ENCODE assay signal across 15 cellular contexts in the genomic region with DNA sequence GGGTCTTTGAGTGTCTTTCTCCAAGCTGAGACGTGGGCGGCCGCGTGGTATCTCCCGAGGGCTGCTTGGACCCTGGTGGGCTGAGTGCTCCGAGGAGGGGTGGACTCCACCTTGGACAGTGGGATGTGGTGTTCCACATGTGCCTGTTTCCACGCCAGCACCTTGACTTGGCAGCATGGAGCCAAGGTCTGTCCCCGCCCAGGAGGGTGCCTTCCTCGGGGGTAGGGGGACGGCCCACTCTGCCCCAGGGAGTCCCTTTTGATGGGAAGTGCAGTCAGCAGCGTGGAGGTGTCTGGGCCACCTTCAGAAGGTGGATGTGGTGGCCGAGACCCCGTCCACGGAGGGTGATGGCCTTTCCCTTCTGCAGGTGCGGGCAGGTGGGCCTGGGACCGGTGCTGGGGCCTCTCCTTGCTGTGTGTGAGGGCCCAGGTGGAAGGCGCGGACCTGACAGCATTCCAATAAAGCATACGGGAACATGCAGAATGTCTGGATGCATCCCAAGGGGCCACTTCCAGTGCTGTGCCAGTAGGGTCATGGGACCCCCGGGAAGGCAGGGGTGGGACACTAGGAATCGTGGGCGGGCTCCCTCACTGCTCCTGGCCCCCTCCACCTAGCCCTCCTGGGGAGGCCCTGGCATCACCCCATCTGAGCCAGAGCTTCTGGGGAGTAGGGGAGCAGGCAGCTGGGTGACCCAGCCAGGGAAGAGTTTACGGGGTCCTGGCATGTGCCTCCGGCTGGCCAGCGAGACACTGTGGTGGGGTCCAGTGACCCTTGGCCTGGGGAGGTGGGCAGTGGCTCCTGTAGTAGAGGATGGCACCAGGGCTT. TPM values are rescaled to one million over a fixed set of nuclear protein-coding genes. Genes with fewer than 3 reads are reported as not detected.
A peak's percentile ranks its signal among the peaks of the same experiment; 100 is the strongest.
DNase-seq lines count a peak whose midpoint lies in the region; ATAC-seq and TF ChIP-seq lines count a peak whose summit lies in the region.
"Had no signal": no experiment of that assay in that cellular context is flagged by ENCODE, and none has a peak within 500 bp of the region (broad histone marks: within the 10 kb centered on the region; RNA-seq: fewer than 3 reads in every experiment).

No MANE protein-coding gene starts in this region.

- H3K4me3 Mint-ChIP-seq in MCF 10A (ENCODE audit: unreplicated experiment) (no peak overlapping the region), natural killer cell (no peak overlapping the region)
- H3K4me3 Mint-ChIP-seq: H9 had no signal

- H3K9me3 Mint-ChIP-seq in MCF 10A (ENCODE audit: unreplicated experiment) = no peaks in the 10 kb centered on the region
- no peaks in the 10 kb centered on the region for H3K9me3 Mint-ChIP-seq in natural killer cell
- H3K9me3 Mint-ChIP-seq: H9 had no signal

- no peak overlapping the region for H3K27ac Mint-ChIP-seq in MCF 10A (ENCODE audit: low read depth, unreplicated experiment)
- H3K27ac Mint-ChIP-seq in natural killer cell = no peak overlapping the region
- H3K27ac Mint-ChIP-seq: H9 had no signal

- H3K4me3 ChIP-seq in breast epithelium (no peak overlapping the region), RWPE2 (ENCODE audit: severe bottlenecking) (no peak overlapping the region)

- TF ChIP-seq CTCF in MCF 10A (IDR thresholded peaks at IDR 0.05; ENCODE audit: unreplicated experiment) (no peak), breast epithelium (IDR thresholded peaks at IDR 0.05) (no peak), RWPE2 (IDR thresholded peaks at IDR 0.05; ENCODE audit: poor library complexity, severe bottlenecking) (no peak), natural killer cell (IDR thresholded peaks at IDR 0.05) (no peak)

- H3K4me1 ChIP-seq in breast epithelium = no peaks in the 10 kb centered on the region
- H3K4me1 ChIP-seq in RWPE2 (ENCODE audit: insufficient read depth, poor library complexity, severe bottlenecking) = no peaks in the 10 kb centered on the region

- H3K36me3 ChIP-seq in breast epithelium = no peaks in the 10 kb centered on the region
- peaks cover 42% of the 10 kb centered on the region for H3K36me3 ChIP-seq in RWPE2 (ENCODE audit: low read depth)

- TSS peak; percentile 42 for BruUV-seq in MCF 10A (replicated peaks; lab: Mats Ljungman, UMichigan)

- intact Hi-C loops in MCF 10A (cut with micrococcal nuclease) (no loop called here), breast epithelium (cut with DNase I; ENCODE audit: low total_unique reads) (no loop called here), left colon (cut with DNase I, micrococcal nuclease) (no loop called here), natural killer cell (cut with micrococcal nuclease) (no loop called here)

- no peak for DNase-seq in MCF 10A (ENCODE audit: unreplicated experiment)
- no peak for DNase-seq in breast epithelium (ENCODE audit: low spot score in 2 of 2)
- DNase-seq in RWPE2 (ENCODE audit: low spot score) = peak; percentile 81
- DNase-seq in left colon = no peak
- DNase-seq in H4 (ENCODE audit: low spot score) = no peak
- DNase-seq in natural killer cell = no peak
- DNase-seq: GDM1, H9, NCI-H1105 treated with DMSO at 0.1 percent for 48 hours, NCI-H1694, SIG-M5 had no signal

- peaks cover 0 to 19% of the 10 kb centered on the region in 2 donors for H3K27me3 ChIP-seq in breast epithelium
- H3K27me3 ChIP-seq in RWPE2 (ENCODE audit: insufficient read depth, poor library complexity, severe bottlenecking) = peaks cover 4% of the 10 kb centered on the region

- CTCF ChIA-PET in MCF 10A (lab: Yijun Ruan, JAX) = interaction anchor here (0.6 to 1.2 kb wide), 2 partner anchors 65 to 66 kb away, joined by 3 to 7 read pairs; no protein-coding TSS in a partner anchor

- POLR2A ChIA-PET in MCF 10A (lab: Yijun Ruan, JAX) = no interaction called here

- no peaks in the 10 kb centered on the region for H3K4me1 Mint-ChIP-seq in MCF 10A (ENCODE audit: insufficient read depth, unreplicated experiment)
- no peaks in the 10 kb centered on the region for H3K4me1 Mint-ChIP-seq in natural killer cell

- H3K36me3 Mint-ChIP-seq in MCF 10A (ENCODE audit: insufficient read depth, unreplicated experiment) = peaks cover 32% of the 10 kb centered on the region
- H3K36me3 Mint-ChIP-seq in natural killer cell = no peaks in the 10 kb centered on the region

- ATAC-seq in RWPE2 (ENCODE audit: low read depth) = no peak
- ATAC-seq in left colon = peak; percentile 4
- ATAC-seq in HG03565 (IDR thresholded peaks at IDR 0.05; ENCODE audit: unreplicated experiment) = no peak
- no peak for ATAC-seq in natural killer cell

- H3K9me3 ChIP-seq in breast epithelium (no peaks in the 10 kb centered on the region), RWPE2 (ENCODE audit: severe bottlenecking) (no peaks in the 10 kb centered on the region)

- TF ChIP-seq POLR2A in breast epithelium (IDR thresholded peaks at IDR 0.05) = no peak
- peak; percentile 12 for TF ChIP-seq POLR2A in GM18526 (IDR thresholded peaks at IDR 0.05; ENCODE audit: extremely low read depth, insufficient read length)

- H3K27ac ChIP-seq in breast epithelium (no peak overlapping the region), RWPE2 (ENCODE audit: poor library complexity, severe bottlenecking) (no peak overlapping the region)
- H3K27ac ChIP-seq: 22Rv1 had no signal

- H3K27me3 Mint-ChIP-seq in MCF 10A (ENCODE audit: insufficient read depth, unreplicated experiment) (peaks cover 2% of the 10 kb centered on the region), natural killer cell (ENCODE audit: low read depth in 2 of 2) (no peaks in the 10 kb centered on the region)

RNA-seq across cellular contexts. Expression of gene COL20A1, which starts 3.5 kb away (rescaled TPM):
- total RNA-seq in MCF 10A (2022) (0.07 and 0.14 TPM in 2 replicates), breast epithelium (not detected), left colon (not detected), natural killer cell (under 1 TPM in 2 of 3 donors, not detected in 1; 0.12 to 0.33 TPM)
- total RNA-seq in H4 (2014; rRNA removed; shearing (Covaris generic)) = 0.27 TPM in 1 of 2 replicates, not detected in the other

RNA-seq across cellular contexts. Expression of gene ARFGAP1, which starts 16.9 kb away (rescaled TPM):
- total RNA-seq in MCF 10A (2022) (93.6 and 97.2 TPM in 2 replicates), breast epithelium (10 to 100 TPM; 24.3 to 44.6 (median 38.2) TPM), left colon (10 to 100 TPM; 67.4 to 95.2 TPM), natural killer cell (100 to 1,000 TPM; 118 to 138 (median 127) TPM)
- 17.0 and 19.6 TPM in 2 replicates for total RNA-seq in H4 (2014; rRNA removed; shearing (Covaris generic))

RNA-seq across cellular contexts. Expression of gene NKAIN4, which starts 35.3 kb away (rescaled TPM):
- total RNA-seq in MCF 10A (2022) (not detected in 2 replicates), breast epithelium (not detected), left colon (under 1 TPM in 1 of 2 donors, not detected in 1; 0.27 TPM), natural killer cell (not detected)
- total RNA-seq in H4 (2014; rRNA removed; shearing (Covaris generic)) = 0.78 TPM in 1 of 2 replicates, not detected in the other
- total RNA-seq: NCI-H460 had no signal

RNA-seq across cellular contexts. Expression of gene BIRC7, which starts 53.8 kb away (rescaled TPM):
- not detected in 2 replicates for total RNA-seq in MCF 10A (2022)
- 1 to 10 TPM in 1 of 3 donors, under 1 TPM in 1, not detected in 1; 0.32 to 1.2 TPM for total RNA-seq in breast epithelium
- under 1 TPM in 1 of 2 donors, not detected in 1; 0.25 TPM for total RNA-seq in left colon
- total RNA-seq in H4 (2014; rRNA removed; shearing (Covaris generic)) = 0.14 TPM in 1 of 2 replicates, not detected in the other
- not detected for total RNA-seq in natural killer cell
- total RNA-seq: H9 had no signal
